12 cellular contexts compared by ENCODE assay signal in the genomic region with DNA sequence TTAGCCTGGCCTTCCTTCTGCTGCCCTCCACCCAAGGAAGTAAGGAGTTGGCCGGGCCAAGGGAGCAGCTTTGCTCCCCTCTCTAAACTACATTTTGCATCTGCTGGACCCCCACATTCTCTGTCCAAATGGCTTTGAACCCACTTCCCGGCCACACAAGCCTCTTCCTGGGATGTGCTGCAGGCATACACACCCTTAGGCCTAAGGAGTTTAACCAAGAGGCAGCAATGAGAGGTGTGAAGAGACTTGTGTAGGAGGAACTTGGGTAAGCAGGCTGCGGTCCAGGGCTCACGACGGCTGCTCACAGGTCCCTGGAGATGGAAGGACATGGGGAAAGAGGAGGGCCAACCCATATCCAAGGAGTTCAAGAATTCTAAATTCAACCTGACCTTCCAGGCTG.
A peak's percentile ranks its signal among the peaks of the same experiment; 100 is the strongest.
DNase-seq lines count a peak whose midpoint lies in the region; ATAC-seq and TF ChIP-seq lines count a peak whose summit lies in the region.
"Had no signal": no experiment of that assay in that cellular context is flagged by ENCODE, and none has a peak within 500 bp of the region (broad histone marks: within the 10 kb centered on the region; RNA-seq: fewer than 3 reads in every experiment).

No MANE protein-coding gene starts in this region.

- TF ChIP-seq CTCF in Loucy (conservative IDR thresholded peaks at IDR 0.05; ENCODE audit: low read length) (no peak), osteocyte (IDR thresholded peaks at IDR 0.05) (no peak)

- H3K36me3 ChIP-seq in CD4-positive, CD25-positive, alpha-beta regulatory T cell (ENCODE audit: control insufficient read depth, insufficient read depth, low read length): peaks cover 11% of the 10 kb centered on the region
- H3K36me3 ChIP-seq in Loucy (ENCODE audit: insufficient read depth, low read length) (no peaks in the 10 kb centered on the region), duodenal mucosa (ENCODE audit: control insufficient read depth in 1 of 2, insufficient read depth in 2 of 2, low read length in 2 of 2) (no peaks in the 10 kb centered on the region)

- peaks cover 14 to 61% (median 35%) of the 10 kb centered on the region in 4 donors for H3K4me1 Mint-ChIP-seq in CD4-positive, CD25-positive, alpha-beta regulatory T cell
- H3K4me1 Mint-ChIP-seq in osteocyte (ENCODE audit: unreplicated experiment): peaks cover 71% of the 10 kb centered on the region

- H3K27me3 Mint-ChIP-seq in CD4-positive, CD25-positive, alpha-beta regulatory T cell: no peaks in the 10 kb centered on the region
- no peaks in the 10 kb centered on the region for H3K27me3 Mint-ChIP-seq in osteocyte (ENCODE audit: unreplicated experiment)

- peak overlapping the region; percentile 98 to 100 (median 99) for H3K27ac Mint-ChIP-seq in CD4-positive, CD25-positive, alpha-beta regulatory T cell
- no peak overlapping the region for H3K27ac Mint-ChIP-seq in osteocyte (ENCODE audit: unreplicated experiment)
- H3K27ac Mint-ChIP-seq: progenitor cell of endocrine pancreas had no signal

- H2AFZ ChIP-seq in Loucy (ENCODE audit: low read length): no peak overlapping the region

- H3K4me3 ChIP-seq in CD4-positive, CD25-positive, alpha-beta regulatory T cell (ENCODE audit: low read depth, low read length): peak overlapping the region; percentile 99
- H3K4me3 ChIP-seq in Loucy (ENCODE audit: low read length, poor library complexity, severe bottlenecking): no peak overlapping the region
- no peak overlapping the region for H3K4me3 ChIP-seq in duodenal mucosa (ENCODE audit: low read depth in 1 of 2, low read length in 2 of 2)

- peaks cover 74% of the 10 kb centered on the region for H3K4me1 ChIP-seq in CD4-positive, CD25-positive, alpha-beta regulatory T cell (ENCODE audit: control insufficient read depth, insufficient read depth, low read length, poor library complexity, severe bottlenecking)
- peaks cover 82% of the 10 kb centered on the region for H3K4me1 ChIP-seq in Loucy (ENCODE audit: insufficient read depth, low read length, poor library complexity, severe bottlenecking)
- H3K4me1 ChIP-seq in duodenal mucosa (ENCODE audit: control insufficient read depth in 1 of 2, insufficient read depth in 2 of 2, low read length in 2 of 2): peaks cover 8 to 22% of the 10 kb centered on the region in 2 donors

- ATAC-seq in CD4-positive, CD25-positive, alpha-beta regulatory T cell (ENCODE audit: low read depth in 2 of 2): no peak

- H3K27me3 ChIP-seq in CD4-positive, CD25-positive, alpha-beta regulatory T cell (ENCODE audit: control insufficient read depth, insufficient read depth, low read length): no peaks in the 10 kb centered on the region
- H3K27me3 ChIP-seq in Loucy (ENCODE audit: insufficient read depth, low read length, poor library complexity, severe bottlenecking): no peaks in the 10 kb centered on the region
- H3K27me3 ChIP-seq in duodenal mucosa (ENCODE audit: control insufficient read depth in 1 of 2, insufficient read depth in 2 of 2, low read length in 2 of 2): no peaks in the 10 kb centered on the region

- H4K20me1 ChIP-seq in Loucy (ENCODE audit: insufficient read depth, low read length, poor library complexity, severe bottlenecking): no peaks in the 10 kb centered on the region

- no peaks in the 10 kb centered on the region for H3F3A ChIP-seq in Loucy (ENCODE audit: low read depth)

- H3K4me2 ChIP-seq in Loucy (ENCODE audit: low read depth, low read length, poor library complexity, severe bottlenecking): peak overlapping the region; percentile 85

- peaks cover 24% of the 10 kb centered on the region for H3K79me2 ChIP-seq in Loucy (ENCODE audit: insufficient read depth, low read length)

- no peak overlapping the region for H3K9ac ChIP-seq in Loucy (ENCODE audit: low read depth, low read length, poor library complexity, severe bottlenecking)
- H3K9ac ChIP-seq in duodenal mucosa (ENCODE audit: low read depth in 1 of 2, low read length in 2 of 2): no peak overlapping the region

- H3K36me3 Mint-ChIP-seq in CD4-positive, CD25-positive, alpha-beta regulatory T cell: peaks cover 33% of the 10 kb centered on the region
- peaks cover 31% of the 10 kb centered on the region for H3K36me3 Mint-ChIP-seq in osteocyte (ENCODE audit: unreplicated experiment)

- DNase-seq in CD4-positive, CD25-positive, alpha-beta regulatory T cell: no peak
- DNase-seq in osteocyte (ENCODE audit: extremely low spot score, unreplicated experiment) (no peak), T1000 (lab: John Stamatoyannopoulos, UW) (no peak), kidney tubule cell (ENCODE audit: low spot score) (no peak), OCI-M1 (lab: John Stamatoyannopoulos, UW) (no peak)
- no peak for DNase-seq in stimulated activated CD4-positive, alpha-beta T cell treated with anti-CD3 and anti-CD28 coated beads, Interleukin-1b, Interleukin-23, amount 100 ng/mL, for 48 hours
- DNase-seq: activated effector memory CD4-positive, alpha-beta T cell treated with anti-CD3 and anti-CD28 coated beads, Interleukin-2, amount 50 U/mL, for 16 hours; islet precursor cell; NCI-H82 had no signal

- peak overlapping the region; percentile 95 for H3K27ac ChIP-seq in CD4-positive, CD25-positive, alpha-beta regulatory T cell (ENCODE audit: insufficient read depth, low read length, poor library complexity, severe bottlenecking)
- H3K27ac ChIP-seq in duodenal mucosa (ENCODE audit: low read depth, low read length): peak overlapping the region; percentile 23

- no peaks in the 10 kb centered on the region for H3K9me3 ChIP-seq in CD4-positive, CD25-positive, alpha-beta regulatory T cell (ENCODE audit: control insufficient read depth in 2 of 2, low read length in 2 of 2)
- H3K9me3 ChIP-seq in Loucy (ENCODE audit: insufficient read depth, low read depth, low read length) (no peaks in the 10 kb centered on the region), duodenal mucosa (ENCODE audit: control insufficient read depth in 1 of 2, low read length in 2 of 2) (no peaks in the 10 kb centered on the region)

- H3K9me3 Mint-ChIP-seq in CD4-positive, CD25-positive, alpha-beta regulatory T cell: no peaks in the 10 kb centered on the region
- H3K9me3 Mint-ChIP-seq in osteocyte (ENCODE audit: unreplicated experiment): no peaks in the 10 kb centered on the region

- peak overlapping the region; percentile 92 to 100 (median 98) for H3K4me3 Mint-ChIP-seq in CD4-positive, CD25-positive, alpha-beta regulatory T cell
- H3K4me3 Mint-ChIP-seq in osteocyte (ENCODE audit: unreplicated experiment): peak overlapping the region; percentile 6

- no peaks in the 10 kb centered on the region for H3K9me2 ChIP-seq in Loucy (replicated peaks; ENCODE audit: low read depth, low read length)
